2 cellular contexts compared by ENCODE assay signal in the genomic region with DNA sequence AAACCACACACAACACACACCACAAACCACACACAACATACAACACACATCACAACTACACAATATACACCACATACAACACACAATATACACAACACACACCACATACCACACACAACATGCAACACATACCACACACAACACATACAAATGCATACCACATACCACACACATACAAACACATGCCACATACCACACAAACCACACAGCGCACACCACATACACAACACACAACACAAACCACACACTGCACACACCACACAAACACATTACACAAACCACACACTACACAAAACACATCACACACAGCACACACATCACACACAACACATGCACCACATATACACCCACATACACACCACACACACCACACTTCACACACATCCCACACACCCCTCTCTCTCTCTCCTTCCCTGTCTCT.
A peak's percentile ranks its signal among the peaks of the same experiment; 100 is the strongest.
TF ChIP-seq lines count a peak whose summit lies in the region.

No MANE protein-coding gene starts in this region.

TF ChIP-seq in GM23338, 12 proteins besides CTCF, POLR2A, EP300 and RAD21 (continued from another document):
- TF ChIP-seq NANOG (IDR thresholded peaks at IDR 0.05; ENCODE audit: borderline replicate concordance) (no peak), ZNF331 (CRISPR knock-in tag; IDR thresholded peaks at IDR 0.05; ENCODE audit: low read depth) (no peak), ZNF462 (CRISPR knock-in tag; IDR thresholded peaks at IDR 0.05) (no peak), EZH2 (IDR thresholded peaks at IDR 0.05; ENCODE audit: low read depth, unreplicated experiment) (no peak), POLR2AphosphoS5 (IDR thresholded peaks at IDR 0.05; ENCODE audit: low read depth) (no peak), REST (IDR thresholded peaks at IDR 0.05; ENCODE audit: unreplicated experiment) (no peak), ETS1 (IDR thresholded peaks at IDR 0.05) (no peak), CREB1 (CRISPR knock-in tag; IDR thresholded peaks at IDR 0.05; ENCODE audit: low read depth) (no peak)

TF ChIP-seq in HepG2, 621 proteins besides CTCF, POLR2A, EP300 and RAD21 (continued from another document and continues in another):
- TF ChIP-seq RFXAP (CRISPR knock-in tag; IDR thresholded peaks at IDR 0.05; ENCODE audit: borderline replicate concordance): no peak
- TF ChIP-seq ZNF639 (CRISPR knock-in tag; conservative IDR thresholded peaks at IDR 0.05): no peak
- TF ChIP-seq REXO4 (CRISPR knock-in tag; IDR thresholded peaks at IDR 0.05; ENCODE audit: borderline replicate concordance): no peak
- no peak for TF ChIP-seq FOXP4 (CRISPR knock-in tag; IDR thresholded peaks at IDR 0.05)
- no peak for TF ChIP-seq BRF2 (CRISPR knock-in tag; IDR thresholded peaks at IDR 0.05)
- TF ChIP-seq SCMH1 (CRISPR knock-in tag; IDR thresholded peaks at IDR 0.05; ENCODE audit: borderline replicate concordance): no peak
- no peak for TF ChIP-seq ZNF83 (CRISPR knock-in tag; IDR thresholded peaks at IDR 0.05; ENCODE audit: borderline replicate concordance)
- 0 out of 2 replicates have a peak, but pooled peaks have one; percentile 53 for TF ChIP-seq ZNF547 (CRISPR knock-in tag; IDR thresholded peaks at IDR 0.05)
- TF ChIP-seq NFKBIZ (CRISPR knock-in tag; IDR thresholded peaks at IDR 0.05): no peak
- TF ChIP-seq ZBTB33 (CRISPR knock-in tag; IDR thresholded peaks at IDR 0.05): no peak
- no peak for TF ChIP-seq ZNF530 (CRISPR knock-in tag; IDR thresholded peaks at IDR 0.05; ENCODE audit: low read depth)
- TF ChIP-seq DPF2 (CRISPR knock-in tag; IDR thresholded peaks at IDR 0.05; ENCODE audit: borderline replicate concordance, low read depth): no peak
- TF ChIP-seq FLYWCH1 (CRISPR knock-in tag; IDR thresholded peaks at IDR 0.05): no peak
- TF ChIP-seq MED13 (CRISPR knock-in tag; IDR thresholded peaks at IDR 0.05): no peak
- TF ChIP-seq MXD3 (CRISPR knock-in tag; IDR thresholded peaks at IDR 0.05): no peak
- peak; percentile 65; the same call in 1 of the 2 replicates for TF ChIP-seq CHD4 (IDR thresholded peaks at IDR 0.05; ENCODE audit: borderline replicate concordance, low read length)
- TF ChIP-seq NONO (IDR thresholded peaks at IDR 0.05): no peak
- TF ChIP-seq NONO (CRISPR knock-in tag; conservative IDR thresholded peaks at IDR 0.05): 0 out of 2 replicates have a peak, but pooled peaks have one; percentile 20
- peak; percentile 63; the same call in 1 of the 2 replicates for TF ChIP-seq JUNB (CRISPR knock-in tag; IDR thresholded peaks at IDR 0.05; ENCODE audit: borderline replicate concordance)
- TF ChIP-seq SMARCC2 (IDR thresholded peaks at IDR 0.05): no peak
- TF ChIP-seq ZNF230 (CRISPR knock-in tag; IDR thresholded peaks at IDR 0.05): no peak
- TF ChIP-seq SMC3 (IDR thresholded peaks at IDR 0.05; ENCODE audit: low read length): no peak
- TF ChIP-seq ZBED4 (CRISPR knock-in tag; IDR thresholded peaks at IDR 0.05; ENCODE audit: borderline replicate concordance): no peak
- no peak for TF ChIP-seq ZC3H13 (CRISPR knock-in tag; IDR thresholded peaks at IDR 0.05)
- TF ChIP-seq ELF3 (CRISPR knock-in tag; IDR thresholded peaks at IDR 0.05): no peak
- TF ChIP-seq KAT7 (CRISPR knock-in tag; IDR thresholded peaks at IDR 0.05; ENCODE audit: borderline replicate concordance): no peak
- TF ChIP-seq, protein P1, sequence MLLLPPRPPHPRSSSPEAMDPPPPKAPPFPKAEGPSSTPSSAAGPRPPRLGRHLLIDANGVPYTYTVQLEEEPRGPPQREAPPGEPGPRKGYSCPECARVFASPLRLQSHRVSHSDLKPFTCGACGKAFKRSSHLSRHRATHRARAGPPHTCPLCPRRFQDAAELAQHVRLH (CRISPR knock-in tag; IDR thresholded peaks at IDR 0.05; ENCODE audit: borderline replicate concordance, low read depth): no peak
- TF ChIP-seq TARDBP (CRISPR knock-in tag; IDR thresholded peaks at IDR 0.05): no peak; the same call in 1 of the 2 replicates
- TF ChIP-seq ZNF850 (CRISPR knock-in tag; conservative IDR thresholded peaks at IDR 0.05): no peak
- no peak for TF ChIP-seq UBTF (CRISPR knock-in tag; IDR thresholded peaks at IDR 0.05)
- no peak for TF ChIP-seq ZNF543 (CRISPR knock-in tag; IDR thresholded peaks at IDR 0.05)
- no peak for TF ChIP-seq PHF5A (CRISPR knock-in tag; IDR thresholded peaks at IDR 0.05; ENCODE audit: low read depth, unreplicated experiment)
- TF ChIP-seq TBX2 (CRISPR knock-in tag; IDR thresholded peaks at IDR 0.05; ENCODE audit: borderline replicate concordance): no peak
- TF ChIP-seq ZBTB20 (CRISPR knock-in tag; IDR thresholded peaks at IDR 0.05; ENCODE audit: borderline replicate concordance, low read depth): no peak
- TF ChIP-seq ZNF768 (CRISPR knock-in tag; IDR thresholded peaks at IDR 0.05): no peak
- no peak for TF ChIP-seq PAX8 (CRISPR knock-in tag; IDR thresholded peaks at IDR 0.05; ENCODE audit: borderline replicate concordance)
- no peak for TF ChIP-seq XRCC5 (optimal IDR thresholded peaks at IDR 0.05; ENCODE audit: low read length)
- TF ChIP-seq GATAD2A (CRISPR knock-in tag; IDR thresholded peaks at IDR 0.05): no peak
- TF ChIP-seq NFE2L1 (CRISPR knock-in tag; IDR thresholded peaks at IDR 0.05; ENCODE audit: borderline replicate concordance): no peak
